In the genomic region with DNA sequence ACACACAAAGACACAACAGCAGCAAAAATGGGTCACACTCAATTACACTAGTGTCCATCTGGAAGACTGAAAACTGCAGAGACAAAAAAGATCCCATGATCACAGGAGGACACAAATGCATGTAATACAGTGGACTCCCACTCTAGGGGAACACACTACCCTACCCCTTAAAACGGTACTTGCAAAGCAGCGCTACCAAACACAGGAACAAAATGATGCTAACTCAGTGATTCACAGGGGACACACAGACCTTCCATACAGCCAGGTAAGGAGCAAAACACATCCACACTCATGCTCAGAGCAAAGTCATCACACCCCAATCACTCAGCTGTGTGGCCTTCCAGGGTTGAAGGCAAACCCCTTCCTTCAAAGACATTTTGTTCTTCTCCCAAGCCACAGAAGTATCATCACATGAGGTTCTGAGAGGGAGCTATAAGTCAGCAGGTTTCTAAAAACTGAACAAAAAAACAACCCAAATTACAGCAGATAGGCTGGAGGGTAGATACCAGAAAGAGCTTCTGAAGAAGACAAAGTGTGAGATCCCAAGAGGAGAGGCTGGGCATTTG, we compare ENCODE assay signal across 1 cellular context.
TF ChIP-seq lines count a peak whose summit lies in the region.

No MANE protein-coding gene starts in this region.

TF ChIP-seq in GM23338, 12 proteins besides CTCF, POLR2A, EP300 and RAD21 (continued from another document):
- TF ChIP-seq, protein P1, sequence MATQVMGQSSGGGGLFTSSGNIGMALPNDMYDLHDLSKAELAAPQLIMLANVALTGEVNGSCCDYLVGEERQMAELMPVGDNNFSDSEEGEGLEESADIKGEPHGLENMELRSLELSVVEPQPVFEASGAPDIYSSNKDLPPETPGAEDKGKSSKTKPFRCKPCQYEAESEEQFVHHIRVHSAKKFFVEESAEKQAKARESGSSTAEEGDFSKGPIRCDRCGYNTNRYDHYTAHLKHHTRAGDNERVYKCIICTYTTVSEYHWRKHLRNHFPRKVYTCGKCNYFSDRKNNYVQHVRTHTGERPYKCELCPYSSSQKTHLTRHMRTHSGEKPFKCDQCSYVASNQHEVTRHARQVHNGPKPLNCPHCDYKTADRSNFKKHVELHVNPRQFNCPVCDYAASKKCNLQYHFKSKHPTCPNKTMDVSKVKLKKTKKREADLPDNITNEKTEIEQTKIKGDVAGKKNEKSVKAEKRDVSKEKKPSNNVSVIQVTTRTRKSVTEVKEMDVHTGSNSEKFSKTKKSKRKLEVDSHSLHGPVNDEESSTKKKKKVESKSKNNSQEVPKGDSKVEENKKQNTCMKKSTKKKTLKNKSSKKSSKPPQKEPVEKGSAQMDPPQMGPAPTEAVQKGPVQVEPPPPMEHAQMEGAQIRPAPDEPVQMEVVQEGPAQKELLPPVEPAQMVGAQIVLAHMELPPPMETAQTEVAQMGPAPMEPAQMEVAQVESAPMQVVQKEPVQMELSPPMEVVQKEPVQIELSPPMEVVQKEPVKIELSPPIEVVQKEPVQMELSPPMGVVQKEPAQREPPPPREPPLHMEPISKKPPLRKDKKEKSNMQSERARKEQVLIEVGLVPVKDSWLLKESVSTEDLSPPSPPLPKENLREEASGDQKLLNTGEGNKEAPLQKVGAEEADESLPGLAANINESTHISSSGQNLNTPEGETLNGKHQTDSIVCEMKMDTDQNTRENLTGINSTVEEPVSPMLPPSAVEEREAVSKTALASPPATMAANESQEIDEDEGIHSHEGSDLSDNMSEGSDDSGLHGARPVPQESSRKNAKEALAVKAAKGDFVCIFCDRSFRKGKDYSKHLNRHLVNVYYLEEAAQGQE (IDR thresholded peaks at IDR 0.05; ENCODE audit: unreplicated experiment): no peak
- TF ChIP-seq JUNB (IDR thresholded peaks at IDR 0.05; ENCODE audit: unreplicated experiment): no peak
